21 cellular contexts compared by ENCODE assay signal in genomic region chr12:39426636-39427245, GRCh38. TPM values are rescaled to one million over a fixed set of nuclear protein-coding genes. Genes with fewer than 3 reads are reported as not detected.
DNase-seq lines count a peak whose midpoint lies in the region; ATAC-seq, FAIRE-seq and TF ChIP-seq lines count a peak whose summit lies in the region.
"Had no signal": no experiment of that assay in that cellular context is flagged by ENCODE, and none has a peak within 500 bp of the region (broad histone marks: within the 10 kb centered on the region; RNA-seq: fewer than 3 reads in every experiment).

No MANE protein-coding gene starts in this region.

- H3K4me1 Mint-ChIP-seq in GM23338 (no peaks in the 10 kb centered on the region), WTC11 (no peaks in the 10 kb centered on the region)

- H3K27me3 Mint-ChIP-seq in GM23338 (ENCODE audit: insufficient read depth, low read depth, poor library complexity) (no peaks in the 10 kb centered on the region), WTC11 (ENCODE audit: low read depth) (no peaks in the 10 kb centered on the region)

- DNase-seq in GM23338 (ENCODE audit: low spot score): no peak
- no peak for DNase-seq in WTC11 (ENCODE audit: low spot score)
- DNase-seq in foreskin fibroblast: peak; percentile 65 to 75
- DNase-seq in hippocampal formation (lab: John Stamatoyannopoulos, UW): no peak
- no peak for DNase-seq in effector CD4-positive, alpha-beta T cell
- no peak for DNase-seq in pancreas
- DNase-seq: activated CD4-positive, alpha-beta T cell treated with anti-CD3 and anti-CD28 coated beads, Interleukin-2, amount 50 U/mL, for 1 hour; activated naive CD4-positive, alpha-beta T cell treated with anti-CD3 and anti-CD28 coated beads for 36 hours; DND-41; kidney glomerular epithelial cell; midbrain; NCI-H1092 treated with DMSO at 0.1 percent for 48 hours; NCI-H2171 treated with DMSO at 0.1 percent for 48 hours; NCI-H82; stomach; uterus had no signal

- no peaks in the 10 kb centered on the region for H3K36me3 Mint-ChIP-seq in GM23338 (ENCODE audit: low read depth)
- H3K36me3 Mint-ChIP-seq in WTC11: no peaks in the 10 kb centered on the region

- POLR2A ChIA-PET in WTC11 (lab: Charles Lee): no interaction called here

- FAIRE-seq in pancreas (lab: Jason Lieb, UNC): no peak

- H4K20me1 ChIP-seq in GM23338 (replicated peaks; ENCODE audit: insufficient read depth): 0 out of 2 replicates have a peak, but pooled peaks cover 7% of the 10 kb centered on the region

- no peak overlapping the region for H3K4me3 Mint-ChIP-seq in GM23338
- no peak overlapping the region for H3K4me3 Mint-ChIP-seq in WTC11
- H3K4me3 Mint-ChIP-seq: activated naive CD4-positive, alpha-beta T cell treated with anti-CD3 and anti-CD28 coated beads for 36 hours had no signal

- H3K27me3 ChIP-seq in ACC112 (ENCODE audit: insufficient read depth, low read length): no peaks in the 10 kb centered on the region
- no peaks in the 10 kb centered on the region for H3K27me3 ChIP-seq in GM23338 (ENCODE audit: insufficient read depth)
- H3K27me3 ChIP-seq in pancreas: no peaks in the 10 kb centered on the region
- H3K27me3 ChIP-seq: hepatocyte, right atrium auricular region, stomach, uterus had no signal

- no peaks in the 10 kb centered on the region for H3K9me3 ChIP-seq in pancreas
- H3K9me3 ChIP-seq: right atrium auricular region, stomach, uterus had no signal

- no peak overlapping the region for H2AFZ ChIP-seq in ACC112 (ENCODE audit: low read length, unreplicated experiment)
- no peak overlapping the region for H2AFZ ChIP-seq in GM23338
- H2AFZ ChIP-seq: hepatocyte had no signal

- H3K27ac ChIP-seq in ACC112 (ENCODE audit: low read depth, low read length): peak overlapping the region; percentile 28; the same call in 1 of the 2 replicates
- H3K27ac ChIP-seq in GM23338 (ENCODE audit: low read depth): no peak overlapping the region
- H3K27ac ChIP-seq in pancreas: no peak overlapping the region
- H3K27ac ChIP-seq: hepatocyte, right atrium auricular region, stomach, uterus had no signal

- 90 to 94% methylated on average over 3 of the region's 3 CpGs for WGBS in pancreas, 2 donors

- peaks cover 17% of the 10 kb centered on the region; the same call in 1 of the 2 replicates for H3K9me2 ChIP-seq in GM23338 (ENCODE audit: insufficient read depth)

- no peaks in the 10 kb centered on the region for H3F3A ChIP-seq in GM23338 (replicated peaks; ENCODE audit: low read depth)

- H3K36me3 ChIP-seq in ACC112 (ENCODE audit: insufficient read depth, low read length) (no peaks in the 10 kb centered on the region), GM23338 (ENCODE audit: insufficient read depth) (no peaks in the 10 kb centered on the region), pancreas (no peaks in the 10 kb centered on the region)
- H3K36me3 ChIP-seq: right atrium auricular region, stomach, uterus had no signal

- H3K79me2 ChIP-seq in ACC112 (ENCODE audit: control insufficient read depth, insufficient read depth, low read length, unreplicated experiment) (peaks cover 5% of the 10 kb centered on the region), GM23338 (replicated peaks; ENCODE audit: insufficient read depth) (peaks cover 43% of the 10 kb centered on the region)

- ATAC-seq in GM23338 (no peak), WTC11 (no peak), HG03025 (IDR thresholded peaks at IDR 0.05; ENCODE audit: low FRiP score, unreplicated experiment) (no peak), pancreas (no peak)
- ATAC-seq: Panc1 had no signal

- peaks cover 3% of the 10 kb centered on the region for H3K4me1 ChIP-seq in ACC112 (ENCODE audit: control insufficient read depth, insufficient read depth, low read length, unreplicated experiment)
- H3K4me1 ChIP-seq in GM23338 (ENCODE audit: insufficient read depth): no peaks in the 10 kb centered on the region
- no peaks in the 10 kb centered on the region for H3K4me1 ChIP-seq in pancreas
- H3K4me1 ChIP-seq: uterus had no signal

- intact Hi-C loops in pancreas (cut with DNase I): no loop called here

- CTCF ChIA-PET in WTC11 (lab: Charles Lee): no interaction called here

- no peak for TF ChIP-seq CTCF in GM23338 (conservative IDR thresholded peaks at IDR 0.05; ENCODE audit: low read depth in 2 of 2)
- TF ChIP-seq CTCF in WTC11 (IDR thresholded peaks at IDR 0.05): no peak
- no peak for TF ChIP-seq CTCF in foreskin fibroblast (IDR thresholded peaks at IDR 0.05; ENCODE audit: low read depth, low read length)
- no peak for TF ChIP-seq CTCF in pancreas (IDR thresholded peaks at IDR 0.05)

- H3K9me3 Mint-ChIP-seq in GM23338 (no peaks in the 10 kb centered on the region), WTC11 (no peaks in the 10 kb centered on the region)
- H3K9me3 Mint-ChIP-seq: activated naive CD4-positive, alpha-beta T cell treated with anti-CD3 and anti-CD28 coated beads for 36 hours had no signal

- H3K27ac Mint-ChIP-seq in GM23338 (peak overlapping the region; percentile 60), WTC11 (peak overlapping the region; percentile 30; the same call in 1 of the 2 replicates)
- H3K27ac Mint-ChIP-seq: activated naive CD4-positive, alpha-beta T cell treated with anti-CD3 and anti-CD28 coated beads for 36 hours had no signal

- no peak overlapping the region for H3K4me3 ChIP-seq in ACC112 (ENCODE audit: low read depth, low read length)
- no peak overlapping the region for H3K4me3 ChIP-seq in GM23338
- no peak overlapping the region for H3K4me3 ChIP-seq in foreskin fibroblast (ENCODE audit: low read depth in 1 of 2, low read length in 2 of 2)
- no peak overlapping the region for H3K4me3 ChIP-seq in pancreas
- H3K4me3 ChIP-seq: hepatocyte, right atrium auricular region, stomach, uterus had no signal

- H3K4me2 ChIP-seq in GM23338: no peak overlapping the region
- H3K4me2 ChIP-seq: hepatocyte had no signal

TF ChIP-seq in GM23338, 12 proteins besides CTCF, POLR2A, EP300 and RAD21:
- TF ChIP-seq EZH2 (IDR thresholded peaks at IDR 0.05; ENCODE audit: low read depth, unreplicated experiment) (no peak), STAT1 (IDR thresholded peaks at IDR 0.05; ENCODE audit: unreplicated experiment) (no peak), ZNF331 (CRISPR knock-in tag; IDR thresholded peaks at IDR 0.05; ENCODE audit: low read depth) (no peak)

TF ChIP-seq in WTC11, 78 proteins besides CTCF, POLR2A, EP300 and RAD21:
- TF ChIP-seq ZNF416 (CRISPR knock-in tag; IDR thresholded peaks at IDR 0.05) (no peak), NFATC4 (CRISPR knock-in tag; IDR thresholded peaks at IDR 0.05) (no peak), CREM (CRISPR knock-in tag; IDR thresholded peaks at IDR 0.05) (no peak)

RNA-seq across cellular contexts. Expression of gene KIF21A, which starts 16.2 kb away (rescaled TPM):
- total RNA-seq in GM23338 (2014; rRNA removed; shearing (Covaris generic)): 28.8 and 29.6 TPM in 2 replicates
- 25.6 and 32.0 TPM in 2 replicates for polyA plus RNA-seq in GM23338 (2016; fragmentation: Nextera tagmentation; extraction: Ambion mirVana)
- 24.5 to 34.7 TPM (median 26.4 TPM) in 3 replicates for total RNA-seq in WTC11 (2021)
- 10 to 100 TPM; 11.0 to 17.3 (median 15.9) TPM for total RNA-seq in pancreas
- polyA plus RNA-seq in pancreas: 10 to 100 TPM in 1 of 2 donors, 1 to 10 TPM in 1; 6.3 to 13.1 TPM

Comparison
In these comparisons a context has a peak if more than half of its experiments do, and no peak if none do; other contexts are left out.
1. DNase-seq: peak in foreskin fibroblast (2 of 2); none in GM23338 (single experiment), WTC11 (single experiment), hippocampal formation (0 of 2), effector CD4-positive, alpha-beta T cell (single experiment) and pancreas (0 of 6).